Comparison of ENCODE assay signal across 8 cellular contexts in the genomic region with DNA sequence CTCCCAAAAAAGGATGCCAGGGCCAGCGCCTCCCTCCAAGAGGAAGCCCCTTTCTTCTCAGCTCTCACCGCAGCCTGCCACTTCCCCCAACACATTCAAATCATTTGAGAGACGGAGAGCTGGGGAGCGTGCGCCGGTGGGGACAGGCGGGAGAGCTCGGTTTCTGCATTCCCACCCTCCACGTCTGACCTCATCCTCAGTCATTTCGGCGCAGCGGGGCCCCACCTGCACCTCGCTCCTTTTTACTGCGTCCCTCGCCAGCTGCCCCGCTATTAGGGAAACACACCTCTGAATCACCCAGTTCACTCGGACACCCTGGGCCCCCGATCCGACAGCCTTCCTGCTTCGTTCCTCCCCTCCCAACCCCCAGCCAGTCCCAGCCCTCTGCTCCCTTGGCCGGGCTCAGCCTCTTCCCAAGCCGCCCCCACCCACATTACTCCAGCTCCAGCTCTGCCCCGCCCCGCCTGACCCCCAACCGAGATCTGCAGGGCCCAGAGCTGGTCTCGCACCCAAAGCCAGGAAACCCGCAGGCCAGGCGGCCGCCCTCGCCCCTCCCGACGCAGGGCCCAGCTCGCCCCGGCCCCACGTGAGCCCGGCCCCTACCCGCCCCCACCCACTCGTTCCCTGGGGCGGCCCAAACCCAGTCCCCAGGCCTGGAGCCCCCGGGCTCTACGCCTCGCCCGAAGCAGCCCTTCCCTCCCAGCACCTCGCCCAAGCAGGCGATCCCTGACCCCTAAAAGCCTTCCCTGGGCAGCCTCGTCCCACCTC. TPM values are rescaled to one million over a fixed set of nuclear protein-coding genes. Genes with fewer than 3 reads are reported as not detected.
DNase-seq lines count a peak whose midpoint lies in the region; ATAC-seq and TF ChIP-seq lines count a peak whose summit lies in the region.

No MANE protein-coding gene starts in this region.

- no peaks in the 10 kb centered on the region for H3K27me3 Mint-ChIP-seq in progenitor cell of endocrine pancreas

- peaks cover 18% of the 10 kb centered on the region for H3K4me1 ChIP-seq in SJCRH30
- H3K4me1 ChIP-seq in right atrium auricular region = peaks cover 0 to 44% of the 10 kb centered on the region in 2 donors

- TF ChIP-seq CTCF in right atrium auricular region (IDR thresholded peaks at IDR 0.05) (no peak), progenitor cell of endocrine pancreas (IDR thresholded peaks at IDR 0.05; ENCODE audit: unreplicated experiment) (no peak)

- in situ Hi-C loops in ACHN (cut with HindIII; ENCODE audit: low pct_ligation_motif_present, low pct_unique_long_range_greater_than_20kb, low sequenced_read_pairs) = no loop called here
- in situ Hi-C loops in GM18951 (cut with MboI; ENCODE audit: low sequenced_read_pairs, unreplicated experiment) = no loop called here

- H3K4me1 Mint-ChIP-seq in progenitor cell of endocrine pancreas (ENCODE audit: low read depth) = peaks cover 33% of the 10 kb centered on the region

- H3K36me3 ChIP-seq in MG63 (peaks cover 31% of the 10 kb centered on the region), SJCRH30 (no peaks in the 10 kb centered on the region), right atrium auricular region (no peaks in the 10 kb centered on the region)

- H3K9me3 Mint-ChIP-seq in progenitor cell of endocrine pancreas (ENCODE audit: low read depth) = no peaks in the 10 kb centered on the region

- H3K27me3 ChIP-seq in MG63 (no peaks in the 10 kb centered on the region), SJCRH30 (no peaks in the 10 kb centered on the region), right atrium auricular region (no peaks in the 10 kb centered on the region)

- peak; percentile 65 for TF ChIP-seq POLR2A in GM18951 (IDR thresholded peaks at IDR 0.05; ENCODE audit: extremely low read depth, insufficient read depth, insufficient read length)

- peak overlapping the region; percentile 91 for H3K27ac ChIP-seq in SJCRH30
- peak overlapping the region; percentile 95 to 99 for H3K27ac ChIP-seq in right atrium auricular region

- H3K4me3 ChIP-seq in MG63 (peak overlapping the region; percentile 87), SJCRH30 (peak overlapping the region; percentile 95), right atrium auricular region (peak overlapping the region; percentile 93 to 97)

- no peaks in the 10 kb centered on the region for H3K9me3 ChIP-seq in MG63
- no peaks in the 10 kb centered on the region for H3K9me3 ChIP-seq in SJCRH30 (replicated peaks)
- H3K9me3 ChIP-seq in right atrium auricular region = no peaks in the 10 kb centered on the region

- peak overlapping the region; percentile 99 for H3K27ac Mint-ChIP-seq in progenitor cell of endocrine pancreas

- H3K4me3 Mint-ChIP-seq in progenitor cell of endocrine pancreas (ENCODE audit: low read depth) = peak overlapping the region; percentile 95

- peak; percentile 93 for DNase-seq in ACHN
- peak; percentile 94 for DNase-seq in MG63
- DNase-seq in SJCRH30 = peak; percentile 82 to 85
- peak; percentile 56 for DNase-seq in amniotic epithelial cell (ENCODE audit: low read depth)
- peak; percentile 83 for DNase-seq in right atrium auricular region (ENCODE audit: low spot score)
- peak; percentile 41 for DNase-seq in progenitor cell of endocrine pancreas (ENCODE audit: low spot score, unreplicated experiment)

- no peak for ATAC-seq in HG03135 (IDR thresholded peaks at IDR 0.05; ENCODE audit: unreplicated experiment)

- H3K36me3 Mint-ChIP-seq in progenitor cell of endocrine pancreas (ENCODE audit: insufficient read depth) = no peaks in the 10 kb centered on the region

RNA-seq across cellular contexts. Expression of gene CORO1C, which starts 0.8 kb away (rescaled TPM):
- 228 and 229 TPM in 2 replicates for total RNA-seq in MG63 (2014; rRNA removed; shearing (Covaris generic); ENCODE audit: low replicate concordance)
- total RNA-seq in SJCRH30 (2014; rRNA removed; shearing (Covaris generic)) = 95.7 and 113 TPM in 2 replicates
- total RNA-seq in right atrium auricular region (10 to 100 TPM; 59.6 to 70.7 TPM), progenitor cell of endocrine pancreas (68.3 and 85.5 TPM in 2 replicates)

Comparison
In these comparisons a context has a peak if more than half of its experiments do, and no peak if none do; other contexts are left out.
1. DNase-seq: peak in every context shown above with its lines; median percentile 94 in MG63; 93 in ACHN; 84 in SJCRH30; 83 in right atrium auricular region; 56 in amniotic epithelial cell; 41 in progenitor cell of endocrine pancreas.